ENCODE assay signal across 1 cellular context in genomic region chr1:40383095-40383487, GRCh38.
TF ChIP-seq lines count a peak whose summit lies in the region.

No MANE protein-coding gene starts in this region.

TF ChIP-seq in K562, 482 proteins besides CTCF, POLR2A, EP300 and RAD21 (continued from another document and continues in another):
- TF ChIP-seq THAP12 (CRISPR knock-in tag; IDR thresholded peaks at IDR 0.05) (no peak), TGIF2 (CRISPR knock-in tag; IDR thresholded peaks at IDR 0.05) (no peak), ATF7 (IDR thresholded peaks at IDR 0.05) (no peak), KLF16 (IDR thresholded peaks at IDR 0.05) (no peak), ZNF589 (CRISPR knock-in tag; IDR thresholded peaks at IDR 0.05; ENCODE audit: low read depth) (no peak), SOX6 (IDR thresholded peaks at IDR 0.05) (no peak; the same call in 1 of the 2 replicates), CREB3 (tag; conservative IDR thresholded peaks at IDR 0.05; ENCODE audit: low read depth) (no peak), NR2C1 (IDR thresholded peaks at IDR 0.05) (no peak), NR2C1 (tag; IDR thresholded peaks at IDR 0.05) (peak; percentile 46; the same call in 1 of the 2 replicates), ETV1 (tag; conservative IDR thresholded peaks at IDR 0.05; ENCODE audit: low read depth) (0 out of 2 replicates have a peak, but pooled peaks have one; percentile 12), ZNF121 (CRISPR knock-in tag; conservative IDR thresholded peaks at IDR 0.05) (no peak), SNIP1 (IDR thresholded peaks at IDR 0.05; ENCODE audit: low read depth) (no peak), ZBTB33 (CRISPR knock-in tag; IDR thresholded peaks at IDR 0.05) (0 out of 2 replicates have a peak, but pooled peaks have one; percentile 28), CHAMP1 (IDR thresholded peaks at IDR 0.05) (no peak), PHF20 (IDR thresholded peaks at IDR 0.05; ENCODE audit: partially characterized antibody) (no peak), NFIX (CRISPR knock-in tag; IDR thresholded peaks at IDR 0.05; ENCODE audit: low read depth) (no peak), ZFX (CRISPR knock-in tag; IDR thresholded peaks at IDR 0.05) (no peak), GTF2E2 (tag; IDR thresholded peaks at IDR 0.05) (no peak), ZNF764 (CRISPR knock-in tag; IDR thresholded peaks at IDR 0.05; ENCODE audit: low read depth) (no peak), THRB (CRISPR knock-in tag; conservative IDR thresholded peaks at IDR 0.05) (no peak), ZNF184 (CRISPR knock-in tag; IDR thresholded peaks at IDR 0.05) (no peak), SFPQ (IDR thresholded peaks at IDR 0.05; ENCODE audit: low read depth, low read length) (no peak), MCM2 (IDR thresholded peaks at IDR 0.05; ENCODE audit: low read depth) (no peak), MXD1 (CRISPR knock-in tag; IDR thresholded peaks at IDR 0.05; ENCODE audit: borderline replicate concordance, poor library complexity, severe bottlenecking) (no peak), ZHX1 (conservative IDR thresholded peaks at IDR 0.05; ENCODE audit: low read length) (no peak), REST (CRISPR knock-in tag; IDR thresholded peaks at IDR 0.05; ENCODE audit: low read depth) (no peak), POLR3G (IDR thresholded peaks at IDR 0.05; ENCODE audit: extremely low read depth, insufficient read length, insufficient replicate concordance) (no peak), C11orf30 (IDR thresholded peaks at IDR 0.05; ENCODE audit: low read depth) (no peak), POLR3A (IDR thresholded peaks at IDR 0.05; ENCODE audit: borderline replicate concordance, extremely low read depth, insufficient read depth, insufficient read length) (no peak), E4F1 (CRISPR knock-in tag; IDR thresholded peaks at IDR 0.05; ENCODE audit: borderline replicate concordance) (no peak)
